Comparison of ENCODE assay signal across 1 cellular context in genomic region chr3:186789554-186790260, GRCh38.
TF ChIP-seq lines count a peak whose summit lies in the region.

No MANE protein-coding gene starts in this region.

TF ChIP-seq in HEK293, 187 proteins besides CTCF, POLR2A, EP300 and RAD21 (continued from another document):
- TF ChIP-seq ZFP41 (tag by site-specific recombination; IDR thresholded peaks at IDR 0.05; ENCODE audit: borderline replicate concordance) = no peak
- peak; percentile 86 for TF ChIP-seq ZNF18 (tag by site-specific recombination; IDR thresholded peaks at IDR 0.05)
- 0 out of 2 replicates have a peak, but pooled peaks have one; percentile 43 for TF ChIP-seq ZBTB44 (tag by site-specific recombination; IDR thresholded peaks at IDR 0.05)
- no peak for TF ChIP-seq TSHZ1 (tag by site-specific recombination; IDR thresholded peaks at IDR 0.05; ENCODE audit: borderline replicate concordance)
